8 cellular contexts compared by ENCODE assay signal in the genomic region with DNA sequence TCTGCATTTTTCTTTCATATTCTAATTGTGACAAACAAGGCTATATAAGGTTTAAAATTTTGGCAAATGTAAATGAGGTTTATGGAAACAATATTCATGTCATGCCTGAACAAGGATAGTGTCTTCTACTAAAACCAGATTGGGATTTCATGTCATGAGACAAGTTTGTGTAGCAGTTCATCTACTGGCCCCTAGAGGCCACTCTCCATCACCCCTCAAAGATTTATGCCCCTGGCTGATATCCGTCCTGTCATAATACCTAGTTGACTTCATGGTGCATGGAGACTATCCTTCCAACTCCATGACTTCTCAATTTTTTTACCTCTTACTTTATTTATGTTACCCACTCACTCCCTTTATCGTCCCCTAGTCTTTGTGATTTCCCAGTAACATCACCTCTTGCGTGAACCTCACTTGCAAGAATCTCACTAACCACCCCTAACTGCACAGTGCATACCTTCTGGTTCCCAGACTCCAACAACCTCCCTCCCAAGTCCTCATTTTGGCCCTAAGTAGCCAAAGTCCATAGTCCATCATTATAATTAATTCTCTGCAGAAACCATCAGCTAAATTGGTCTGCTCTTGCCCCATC.
DNase-seq lines count a peak whose midpoint lies in the region; ATAC-seq and TF ChIP-seq lines count a peak whose summit lies in the region.

No MANE protein-coding gene starts in this region.

- H3K27ac ChIP-seq in C4-2B (no peak overlapping the region), lower lobe of right lung (no peak overlapping the region), uterus (no peak overlapping the region)

- H3K4me1 Mint-ChIP-seq in MCF 10A (ENCODE audit: insufficient read depth, unreplicated experiment): peaks cover 8% of the 10 kb centered on the region

- H3K4me1 ChIP-seq in lower lobe of right lung (no peaks in the 10 kb centered on the region), uterus (no peaks in the 10 kb centered on the region)

- DNase-seq in NCI-H2029 (lab: John Stamatoyannopoulos, UW): peak; percentile 1
- peak; percentile 56 for DNase-seq in MCF 10A (ENCODE audit: unreplicated experiment)
- DNase-seq in lower lobe of right lung: no peak
- DNase-seq in uterus: no peak
- no peak for DNase-seq in 8988T

- no peaks in the 10 kb centered on the region for H3K36me3 Mint-ChIP-seq in MCF 10A (ENCODE audit: insufficient read depth, unreplicated experiment)

- TF ChIP-seq CTCF in C4-2B (conservative IDR thresholded peaks at IDR 0.05) (peak; percentile 85), MCF 10A (IDR thresholded peaks at IDR 0.05; ENCODE audit: unreplicated experiment) (peak; percentile 81), lower lobe of right lung (IDR thresholded peaks at IDR 0.05) (peak; percentile 65), uterus (IDR thresholded peaks at IDR 0.05) (peak in 2 of 4 experiments; percentile 9 to 15)

- intact Hi-C loops in MCF 10A (cut with micrococcal nuclease) (loop anchor here (1.0 to 10.0 kb wide), 3 partner anchors 87 to 344 kb away; no protein-coding TSS in a partner anchor), lower lobe of right lung (cut with DNase I) (no loop called here), uterus (cut with DNase I; ENCODE audit: low total_unique reads) (no loop called here)

- H3K4me3 ChIP-seq in lower lobe of right lung (no peak overlapping the region), uterus (no peak overlapping the region)

- H3K36me3 ChIP-seq in lower lobe of right lung (no peaks in the 10 kb centered on the region), uterus (no peaks in the 10 kb centered on the region)

- no peak overlapping the region for H3K4me3 Mint-ChIP-seq in MCF 10A (ENCODE audit: unreplicated experiment)

- no TSS peak for BruUV-seq in MCF 10A (replicated peaks; lab: Mats Ljungman, UMichigan)

- H3K27ac Mint-ChIP-seq in MCF 10A (ENCODE audit: low read depth, unreplicated experiment): no peak overlapping the region

- H3K9me3 ChIP-seq in lower lobe of right lung (no peaks in the 10 kb centered on the region), uterus (no peaks in the 10 kb centered on the region)

- POLR2A ChIA-PET in MCF 10A (lab: Yijun Ruan, JAX): interaction anchor here (1.0 kb wide), 1 partner anchor 88 kb away, joined by 5 read pairs; no protein-coding TSS in a partner anchor

- peaks cover under 1% of the 10 kb centered on the region for H3K9me3 Mint-ChIP-seq in MCF 10A (ENCODE audit: unreplicated experiment)

- H3K27me3 ChIP-seq in lower lobe of right lung (ENCODE audit: low read depth) (no peaks in the 10 kb centered on the region), uterus (no peaks in the 10 kb centered on the region)

- no peaks in the 10 kb centered on the region for H3K27me3 Mint-ChIP-seq in MCF 10A (ENCODE audit: insufficient read depth, unreplicated experiment)

- CTCF ChIA-PET in MCF 10A (lab: Yijun Ruan, JAX): interaction anchor here (0.6 to 5.0 kb wide), 32 partner anchors 8 to 494 kb away, joined by 3 to 56 read pairs (median 4); no protein-coding TSS in a partner anchor

- TF ChIP-seq POLR2A in uterus (IDR thresholded peaks at IDR 0.05): no peak

- ATAC-seq in GM18519 (IDR thresholded peaks at IDR 0.05; ENCODE audit: low FRiP score, unreplicated experiment) (peak; percentile 84), HG02938 (IDR thresholded peaks at IDR 0.05; ENCODE audit: unreplicated experiment) (peak; percentile 91), lower lobe of right lung (peak; percentile 63 to 74)

Comparison
In these comparisons a context has a peak if more than half of its experiments do, and no peak if none do; other contexts are left out.
1. DNase-seq: peak in NCI-H2029 (single experiment) and MCF 10A (single experiment); none in lower lobe of right lung (single experiment), uterus (0 of 2) and 8988T (single experiment).
2. Peak in every context shown above with its lines, with median percentiles within 50 percentile points of each other: ATAC-seq.